23 cellular contexts compared by ENCODE assay signal in the genomic region with DNA sequence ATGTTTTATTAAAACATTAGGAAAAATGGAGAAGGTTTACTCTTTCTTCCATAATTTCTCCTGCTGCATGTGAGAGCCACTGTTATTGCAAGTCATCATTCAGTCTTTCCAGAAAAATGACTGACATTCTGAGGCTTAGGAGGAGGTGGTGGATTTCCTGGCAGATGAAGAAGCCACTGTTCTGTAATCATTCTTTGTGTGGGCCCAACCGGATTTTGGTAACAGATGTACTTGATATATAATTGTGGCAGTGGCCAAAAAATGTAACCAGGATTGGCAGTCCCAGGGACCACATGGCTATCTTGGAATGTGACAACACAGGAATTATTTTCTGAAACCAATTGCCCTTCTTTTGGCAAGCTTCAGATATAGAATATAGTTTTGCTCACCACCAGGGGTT.
DNase-seq lines count a peak whose midpoint lies in the region; ATAC-seq and TF ChIP-seq lines count a peak whose summit lies in the region.
"Had no signal": no experiment of that assay in that cellular context is flagged by ENCODE, and none has a peak within 500 bp of the region (broad histone marks: within the 10 kb centered on the region; RNA-seq: fewer than 3 reads in every experiment).

No MANE protein-coding gene starts in this region.

- TF ChIP-seq POLR2A in gastroesophageal sphincter (IDR thresholded peaks at IDR 0.05) = no peak
- TF ChIP-seq POLR2A in upper lobe of left lung (IDR thresholded peaks at IDR 0.05) = no peak

- H3K36me3 ChIP-seq in heart right ventricle (no peaks in the 10 kb centered on the region), left ventricle myocardium inferior (no peaks in the 10 kb centered on the region), ascending aorta (no peaks in the 10 kb centered on the region), gastroesophageal sphincter (no peaks in the 10 kb centered on the region), upper lobe of left lung (no peaks in the 10 kb centered on the region)
- H3K36me3 ChIP-seq: esophagus squamous epithelium, neural progenitor cell, prostate gland, SJCRH30 had no signal

- H3K9me3 ChIP-seq in heart right ventricle (no peaks in the 10 kb centered on the region), left ventricle myocardium inferior (replicated peaks) (no peaks in the 10 kb centered on the region), ascending aorta (peaks cover 3 to 9% of the 10 kb centered on the region in 2 donors), gastroesophageal sphincter (no peaks in the 10 kb centered on the region), upper lobe of left lung (no peaks in the 10 kb centered on the region)
- H3K9me3 ChIP-seq: esophagus squamous epithelium, mucosa of descending colon, prostate gland, SJCRH30 had no signal

- H3K4me1 ChIP-seq in heart right ventricle (peaks cover 6 to 88% (median 54%) of the 10 kb centered on the region in 9 donors), left ventricle myocardium inferior (peaks cover 83% of the 10 kb centered on the region), ascending aorta (peaks cover 9 to 29% of the 10 kb centered on the region in 2 donors), gastroesophageal sphincter (peaks cover 24 to 91% (median 34%) of the 10 kb centered on the region in 3 donors), upper lobe of left lung (peaks cover 29 to 54% (median 44%) of the 10 kb centered on the region in 4 donors)
- H3K4me1 ChIP-seq: SJCRH30 had no signal

- WGBS in heart right ventricle, 2 donors = 22 to 26% methylated on average over 1 of the region's 1 CpG
- WGBS in gastroesophageal sphincter (ENCODE audit: low coverage in 1 of 2), 2 donors = 7 to 33% methylated on average over 1 of the region's 1 CpG
- WGBS in upper lobe of left lung, 2 donors = 39 to 44% methylated on average over 1 of the region's 1 CpG

- DNase-seq in heart right ventricle (no peak), left ventricle myocardium inferior (no peak), ascending aorta (ENCODE audit: low spot score in 2 of 2) (no peak), upper lobe of left lung (no peak), HuH-7.5 (ENCODE audit: low spot score) (no peak), NCI-H2107 (lab: John Stamatoyannopoulos, UW) (no peak)
- DNase-seq: activated CD4-positive, alpha-beta memory T cell treated with anti-CD3 and anti-CD28 coated beads, Interleukin-2, amount 10 ng/mL, durations not matched to agents 7 days and 5 days; activated T-cell treated with anti-CD3 and anti-CD28 coated beads for 4 hours; DMS 273 treated with DMSO at 0.1 percent for 48 hours; effector CD8-positive, alpha-beta T cell; esophagus squamous epithelium; GF-D8; mucosa of descending colon; NCI-H187 treated with DMSO at 0.1 percent for 48 hours; NCI-H2227 treated with DMSO at 0.1 percent for 48 hours; PC-9; SJCRH30; stimulated activated CD4-positive, alpha-beta T cell treated with anti-CD3 and anti-CD28 coated beads, Interleukin-4, amount 100 ng/mL, for 1 hour had no signal

- H3K4me3 ChIP-seq in heart right ventricle = no peak overlapping the region
- no peak overlapping the region for H3K4me3 ChIP-seq in left ventricle myocardium inferior
- H3K4me3 ChIP-seq in ascending aorta = no peak overlapping the region
- H3K4me3 ChIP-seq in gastroesophageal sphincter = no peak overlapping the region
- no peak overlapping the region for H3K4me3 ChIP-seq in upper lobe of left lung
- H3K4me3 ChIP-seq: esophagus squamous epithelium, mucosa of descending colon, neural progenitor cell, PC-9, prostate gland, SJCRH30 had no signal

- H3K27me3 ChIP-seq in heart right ventricle (no peaks in the 10 kb centered on the region), left ventricle myocardium inferior (ENCODE audit: low read depth) (no peaks in the 10 kb centered on the region), ascending aorta (no peaks in the 10 kb centered on the region), gastroesophageal sphincter (no peaks in the 10 kb centered on the region), upper lobe of left lung (no peaks in the 10 kb centered on the region)
- H3K27me3 ChIP-seq: esophagus squamous epithelium, neural progenitor cell, SJCRH30 had no signal

- peak overlapping the region in 8 of 10 donors; percentile 11 to 59 (median 26) for H3K27ac ChIP-seq in heart right ventricle
- H3K27ac ChIP-seq in left ventricle myocardium inferior (replicated peaks) = no peak overlapping the region
- H3K27ac ChIP-seq in ascending aorta = peak overlapping the region; percentile 34 to 60
- peak overlapping the region in 3 of 4 donors; percentile 24 to 45 (median 44) for H3K27ac ChIP-seq in gastroesophageal sphincter
- peak overlapping the region in 3 of 4 donors; percentile 31 to 75 (median 68) for H3K27ac ChIP-seq in upper lobe of left lung
- H3K27ac ChIP-seq: C4-2B, esophagus squamous epithelium, neural progenitor cell, PC-9, prostate gland, SJCRH30 had no signal

- TF ChIP-seq CTCF in heart right ventricle (IDR thresholded peaks at IDR 0.05) (no peak), left ventricle myocardium inferior (IDR thresholded peaks at IDR 0.05; ENCODE audit: borderline replicate concordance) (no peak), ascending aorta (IDR thresholded peaks at IDR 0.05) (no peak), gastroesophageal sphincter (IDR thresholded peaks at IDR 0.05) (no peak), upper lobe of left lung (IDR thresholded peaks at IDR 0.05) (no peak)

- peak in 1 of 8 donors; percentile 11 for ATAC-seq in heart right ventricle
- ATAC-seq in gastroesophageal sphincter = no peak
- ATAC-seq in upper lobe of left lung (ENCODE audit: low FRiP score in 2 of 2) = no peak
- no peak for ATAC-seq in HG02973 (IDR thresholded peaks at IDR 0.05; ENCODE audit: unreplicated experiment)
- ATAC-seq: mucosa of descending colon had no signal

- no peak for TF ChIP-seq EP300 in gastroesophageal sphincter (IDR thresholded peaks at IDR 0.05)
- no peak for TF ChIP-seq EP300 in upper lobe of left lung (IDR thresholded peaks at IDR 0.05)

- intact Hi-C loops in heart right ventricle (cut with DNase I) (loop anchor here in 2 of 10 donors (10.0 kb wide), 1 partner anchor 114 kb away; no protein-coding TSS in a partner anchor), left ventricle myocardium inferior (cut with micrococcal nuclease) (no loop called here), ascending aorta (cut with DNase I) (no loop called here)
